Comparison of ENCODE assay signal across 6 cellular contexts in the genomic region with DNA sequence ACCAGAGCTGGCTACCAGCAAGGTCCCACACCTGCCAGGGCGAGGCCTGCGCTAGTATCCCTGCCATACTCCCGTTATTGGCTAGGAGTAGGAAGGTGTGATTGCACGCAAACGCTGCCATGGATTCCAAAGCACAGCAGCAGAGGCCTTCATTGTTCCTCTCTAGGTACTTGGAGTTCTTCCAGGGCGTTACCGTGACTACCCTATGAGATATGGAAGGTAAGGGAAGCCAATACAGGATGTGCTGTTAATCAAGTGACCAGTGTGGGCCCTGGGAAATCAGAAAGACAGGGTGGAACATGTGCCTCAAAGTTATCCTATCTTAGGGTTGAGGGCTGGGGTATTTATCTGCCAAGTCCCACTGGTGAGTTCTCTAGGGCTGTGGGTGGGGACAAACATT.
DNase-seq lines count a peak whose midpoint lies in the region; TF ChIP-seq lines count a peak whose summit lies in the region.
"Not testable (repeated sequence)": the region's sequence is repeated elsewhere in the genome, so short reads cannot be mapped to it uniquely, and the experiment has no call there.

No MANE protein-coding gene starts in this region.

- DNase-seq in DMS153 (lab: John Stamatoyannopoulos, UW) (peak; percentile 72), NCI-H146 (lab: John Stamatoyannopoulos, UW) (peak; percentile 31), NCI-H2081 (lab: John Stamatoyannopoulos, UW) (peak; percentile 1 to 21), NCI-H345 (lab: John Stamatoyannopoulos, UW) (peak; percentile 17), mesendoderm (peak; percentile 5)
- not testable (repeated sequence) for DNase-seq in MCF 10A (ENCODE audit: unreplicated experiment)

- not testable (repeated sequence) for H3K18ac ChIP-seq in mesendoderm (ENCODE audit: low read length)

- not testable (repeated sequence) for H3K4me3 ChIP-seq in mesendoderm (ENCODE audit: low read length)

- not testable (repeated sequence) for H3K27me3 ChIP-seq in mesendoderm (ENCODE audit: insufficient read depth, low read length, poor library complexity)

- not testable (repeated sequence) for H3K27me3 Mint-ChIP-seq in MCF 10A (ENCODE audit: insufficient read depth, unreplicated experiment)

- not testable (repeated sequence) for H3K9ac ChIP-seq in mesendoderm (ENCODE audit: low read length)

- H3K4me1 Mint-ChIP-seq in MCF 10A (ENCODE audit: insufficient read depth, unreplicated experiment): not testable (repeated sequence)

- TF ChIP-seq CTCF in MCF 10A (IDR thresholded peaks at IDR 0.05; ENCODE audit: unreplicated experiment): not testable (repeated sequence)

- H2BK5ac ChIP-seq in mesendoderm (ENCODE audit: low read length): not testable (repeated sequence)

- not testable (repeated sequence) for H3K4me1 ChIP-seq in mesendoderm (ENCODE audit: control insufficient read depth, low read depth, low read length)

- POLR2A ChIA-PET in MCF 10A (lab: Yijun Ruan, JAX): not testable (repeated sequence)

- not testable (repeated sequence) for H3K56ac ChIP-seq in mesendoderm (ENCODE audit: low read length)

- not testable (repeated sequence) for H3K79me1 ChIP-seq in mesendoderm (ENCODE audit: low read length)

- not testable (repeated sequence) for H3K9me3 Mint-ChIP-seq in MCF 10A (ENCODE audit: unreplicated experiment)

- H2BK15ac ChIP-seq in mesendoderm (replicated peaks; ENCODE audit: low read depth): not testable (repeated sequence)

- CTCF ChIA-PET in MCF 10A (lab: Yijun Ruan, JAX): not testable (repeated sequence)

- H3K4ac ChIP-seq in mesendoderm (ENCODE audit: low read depth, low read length): not testable (repeated sequence)

- not testable (repeated sequence) for H3K27ac ChIP-seq in mesendoderm (ENCODE audit: low read depth, low read length)

- peak overlapping the region; percentile 12 for H3K27ac Mint-ChIP-seq in MCF 10A (ENCODE audit: low read depth, unreplicated experiment)

- not testable (repeated sequence) for BruUV-seq in MCF 10A (replicated peaks; lab: Mats Ljungman, UMichigan)

- not testable (repeated sequence) for H3K36me3 ChIP-seq in mesendoderm (ENCODE audit: control insufficient read depth, insufficient read depth, low read length)

- not testable (repeated sequence) for H3K4me3 Mint-ChIP-seq in MCF 10A (ENCODE audit: unreplicated experiment)

- H2AK5ac ChIP-seq in mesendoderm (ENCODE audit: low read length): not testable (repeated sequence)

- H4K8ac ChIP-seq in mesendoderm (ENCODE audit: low read depth, low read length): not testable (repeated sequence)

- not testable (repeated sequence) for H3K79me2 ChIP-seq in mesendoderm (ENCODE audit: control insufficient read depth, insufficient read depth, low read length)

- no CpG with 5 or more reads among the region's 7 CpGs for WGBS in mesendoderm (ENCODE audit: extremely low coverage, insufficient coverage, low lambda C conversion rate)

- H3K23ac ChIP-seq in mesendoderm (ENCODE audit: low read length): not testable (repeated sequence)

- H3K36me3 Mint-ChIP-seq in MCF 10A (ENCODE audit: insufficient read depth, unreplicated experiment): not testable (repeated sequence)

- H4K5ac ChIP-seq in mesendoderm (ENCODE audit: low read length): not testable (repeated sequence)

- not testable (repeated sequence) for H2BK120ac ChIP-seq in mesendoderm (ENCODE audit: low read depth, low read length)

- not testable (repeated sequence) for H3K4me2 ChIP-seq in mesendoderm (ENCODE audit: low read length)

- intact Hi-C loops in MCF 10A (cut with micrococcal nuclease): not testable (repeated sequence)
